Comparison of ENCODE assay signal across 9 cellular contexts in the genomic region with DNA sequence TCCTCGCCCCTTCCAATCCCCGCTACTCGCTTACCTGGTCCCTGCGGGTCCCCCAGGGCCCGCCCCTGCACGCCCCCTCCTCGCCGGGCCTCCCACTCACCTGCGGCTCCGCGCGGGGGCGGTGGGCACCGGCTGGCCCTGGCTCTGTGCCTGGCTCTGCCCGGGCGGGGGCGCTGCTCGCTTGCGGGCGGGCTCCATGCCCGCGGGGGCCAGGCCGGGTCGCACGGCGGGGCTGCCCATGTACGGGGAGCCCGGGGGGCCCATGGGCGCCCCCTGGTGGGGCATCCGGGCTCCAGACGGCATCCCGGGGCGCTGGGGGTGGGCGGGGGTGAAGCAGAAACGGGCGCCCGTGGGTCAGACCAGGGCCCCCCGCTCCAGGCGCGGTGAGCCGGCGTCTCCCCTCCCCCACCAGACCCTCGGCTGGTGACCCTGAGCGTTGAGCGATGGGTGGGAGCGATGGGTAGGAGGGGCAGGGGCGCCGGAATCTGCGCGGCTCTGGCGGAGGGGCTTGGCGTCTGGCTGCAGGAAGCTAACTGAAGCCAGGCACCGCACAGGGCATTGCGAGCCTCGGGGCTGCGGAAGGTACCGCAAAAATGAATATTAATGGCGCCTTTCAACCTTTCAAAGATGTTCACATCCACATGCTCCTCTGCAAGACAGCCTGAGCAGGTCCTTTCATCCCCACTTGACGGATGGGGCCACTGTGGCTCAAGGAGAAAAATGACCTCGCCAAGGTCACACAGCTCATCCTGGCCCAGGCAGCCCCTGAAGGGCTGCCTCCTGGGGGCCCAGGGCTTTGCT. TPM values are rescaled to one million over a fixed set of nuclear protein-coding genes. Genes with fewer than 3 reads are reported as not detected.
DNase-seq lines count a peak whose midpoint lies in the region; ATAC-seq and TF ChIP-seq lines count a peak whose summit lies in the region.
"Had no signal": no experiment of that assay in that cellular context is flagged by ENCODE, and none has a peak within 500 bp of the region (broad histone marks: within the 10 kb centered on the region; RNA-seq: fewer than 3 reads in every experiment).

No MANE protein-coding gene starts in this region.

- ATAC-seq in HG03175 (IDR thresholded peaks at IDR 0.05; ENCODE audit: unreplicated experiment) = peak; percentile 36
- ATAC-seq in HG02840 (IDR thresholded peaks at IDR 0.05; ENCODE audit: low FRiP score, unreplicated experiment) = no peak
- no peak for ATAC-seq in GM21447 (IDR thresholded peaks at IDR 0.05; ENCODE audit: unreplicated experiment)

- H3K4me3 ChIP-seq in choroid plexus epithelial cell (ENCODE audit: low read depth, low read length) = peak overlapping the region; percentile 40

- TF ChIP-seq CTCF in choroid plexus epithelial cell (conservative IDR thresholded peaks at IDR 0.05; ENCODE audit: low read depth, low read length) = peak; percentile 43

- DNase-seq in EL (peak; percentile 35), choroid plexus epithelial cell (ENCODE audit: low read depth) (no peak), lung microvascular endothelial cell (ENCODE audit: low read depth in 2 of 2) (peak; percentile 11 to 40)
- DNase-seq in activated CD4-positive, CD25-positive, alpha-beta regulatory T cell (lab: John Stamatoyannopoulos, UW) = peak in 3 of 4 experiments; percentile 26 to 55 (median 54)
- DNase-seq in stimulated activated naive CD4-positive, alpha-beta T cell treated with Interleukin-2 at 50 U/mL for 16 hours (lab: John Stamatoyannopoulos, UW) = peak; percentile 43

RNA-seq across cellular contexts. Expression of gene SMARCD3, which starts 2.9 kb away (rescaled TPM):
- total RNA-seq in lung microvascular endothelial cell = 0.79 and 2.0 TPM in 2 replicates

RNA-seq across cellular contexts. Expression of gene CHPF2, which starts 13.3 kb away (rescaled TPM):
- total RNA-seq in lung microvascular endothelial cell = 31.2 and 31.7 TPM in 2 replicates

RNA-seq across cellular contexts. Expression of gene ABCF2, which starts 18.6 kb away (rescaled TPM):
- total RNA-seq in lung microvascular endothelial cell = 37.0 and 39.5 TPM in 2 replicates

RNA-seq across cellular contexts. Expression of gene H2BK1, which starts 35.3 kb away (rescaled TPM):
- total RNA-seq in lung microvascular endothelial cell = not detected in 2 replicates

RNA-seq across cellular contexts. Expression of gene ASB10, which starts 58.5 kb away (rescaled TPM):
- not detected in 2 replicates for total RNA-seq in lung microvascular endothelial cell
- total RNA-seq: T-helper 2 cell treated with Interferon-gamma antibody and Interleukin-4, amounts not matched to agents 100 ng/mL and 5 ng/mL, for 36 hours had no signal
